Comparison of ENCODE assay signal across 35 cellular contexts in the genomic region with DNA sequence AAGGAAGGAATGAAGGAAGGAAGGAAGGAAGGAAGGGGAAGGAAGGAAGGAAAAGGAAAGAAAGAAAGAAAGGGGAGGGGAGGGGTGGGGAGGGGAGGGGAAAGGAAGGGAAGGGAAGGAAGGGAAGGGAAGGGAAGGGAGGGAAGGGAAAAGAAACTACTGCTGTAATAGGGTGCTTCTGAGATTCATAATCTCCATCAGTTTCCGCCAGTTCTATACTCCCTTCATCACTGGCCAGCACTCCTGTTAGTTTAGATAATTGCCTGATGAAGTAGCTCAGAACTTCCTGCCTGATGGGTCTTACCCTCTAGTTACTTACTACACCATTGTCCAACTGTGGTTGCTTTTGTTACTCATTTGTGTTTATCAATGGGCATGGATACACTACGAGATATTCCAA. TPM values are rescaled to one million over a fixed set of nuclear protein-coding genes. Genes with fewer than 3 reads are reported as not detected.
"Had no signal": no experiment of that assay in that cellular context is flagged by ENCODE, and none has a peak within 500 bp of the region (broad histone marks: within the 10 kb centered on the region; RNA-seq: fewer than 3 reads in every experiment).

No MANE protein-coding gene starts in this region.

- H3K9me3 Mint-ChIP-seq: naive thymus-derived CD4-positive, alpha-beta T cell; natural killer cell; neural progenitor cell; stimulated activated naive CD8-positive, alpha-beta T cell treated with anti-CD3 and anti-CD28 coated beads, Interleukin-15, amount 100 ng/mL, for 72 hours had no signal

- H3K9me3 ChIP-seq: ovary, psoas muscle, spleen, thoracic aorta, thyroid gland, tibial nerve, upper lobe of right lung, vagina had no signal

- DNase-seq: naive thymus-derived CD4-positive, alpha-beta T cell; natural killer cell; occipital lobe; ovary; posterior cingulate gyrus; psoas muscle; right cardiac atrium; spleen; stimulated activated CD4-positive, alpha-beta T cell treated with anti-CD3 and anti-CD28 coated beads, Interleukin-12 subunit alpha, Interleukin-12 subunit beta, amount 100 ng/mL, for 4 hours; stimulated activated CD4-positive, alpha-beta T cell treated with anti-CD3 and anti-CD28 coated beads, Interleukin-1b, Interleukin-23, amount 100 ng/mL, for 48 hours; stimulated activated CD4-positive, alpha-beta T cell treated with anti-CD3 and anti-CD28 coated beads, Interleukin-4, amount 100 ng/mL, for 1 hour; stimulated activated CD4-positive, alpha-beta T cell treated with anti-CD3 and anti-CD28 coated beads, Interleukin-4, amount 100 ng/mL, for 4 hours; stimulated activated CD8-positive, alpha-beta memory T cell treated with anti-CD3 and anti-CD28 coated beads, Interleukin-4, amount 100 ng/mL, for 48 hours; stimulated activated naive CD8-positive, alpha-beta T cell treated with anti-CD3 and anti-CD28 coated beads, Interleukin-15, amount 100 ng/mL, for 72 hours; stimulated activated naive CD8-positive, alpha-beta T cell treated with anti-CD3 and anti-CD28 coated beads, Interleukin-15, Interleukin-2, amounts not matched to agents 100 U/mL and 50 U/mL, for 24 hours; substantia nigra; thyroid gland; trophoblast cell; upper lobe of right lung had no signal

- H3K27me3 ChIP-seq: neural progenitor cell, ovary, thyroid gland, upper lobe of right lung, vagina had no signal

- ATAC-seq: naive thymus-derived CD4-positive, alpha-beta T cell; natural killer cell; psoas muscle; right cardiac atrium; sciatic nerve; stimulated activated memory B cell treated with anti-CD40 and anti-IgM and Interleukin-4, amounts not matched to agents 10 μg/mL and 1 μg/mL and 100 μg/mL, for 72 hours; stimulated activated naive CD8-positive, alpha-beta T cell treated with anti-CD3 and anti-CD28 coated beads, Interleukin-15, amount 100 ng/mL, for 72 hours; stimulated activated naive CD8-positive, alpha-beta T cell treated with anti-CD3 and anti-CD28 coated beads, Interleukin-15, Interleukin-2, amounts not matched to agents 100 U/mL and 50 U/mL, for 24 hours; upper lobe of right lung had no signal

- H3K4me1 Mint-ChIP-seq: natural killer cell; nephron; neural progenitor cell; stimulated activated memory B cell treated with anti-CD40 and anti-IgM and Interleukin-4, amounts not matched to agents 10 μg/mL and 1 μg/mL and 100 μg/mL, for 72 hours had no signal

- H3K27ac Mint-ChIP-seq: natural killer cell; nephron; neural progenitor cell; progenitor cell of endocrine pancreas; stimulated activated memory B cell treated with anti-CD40 and anti-IgM and Interleukin-4, amounts not matched to agents 10 μg/mL and 1 μg/mL and 100 μg/mL, for 72 hours; stimulated activated naive CD8-positive, alpha-beta T cell treated with anti-CD3 and anti-CD28 coated beads, Interleukin-15, amount 100 ng/mL, for 72 hours had no signal

- H3K4me3 ChIP-seq: neural progenitor cell, ovary, psoas muscle, skin epidermis, smooth muscle cell, spleen, thoracic aorta, thyroid gland, tibial nerve, upper lobe of right lung, vagina had no signal

- H3K27ac ChIP-seq: neural progenitor cell, ovary, parathyroid adenoma, psoas muscle, skin epidermis, spleen, thoracic aorta, thyroid gland, tibial nerve, upper lobe of right lung, vagina had no signal

- H3K36me3 ChIP-seq: neural progenitor cell, ovary, spleen, thoracic aorta, thyroid gland, tibial nerve, upper lobe of right lung, vagina had no signal

- H3K27me3 Mint-ChIP-seq: stimulated activated naive CD8-positive, alpha-beta T cell treated with anti-CD3 and anti-CD28 coated beads, Interleukin-15, amount 100 ng/mL, for 72 hours had no signal

- H3K4me1 ChIP-seq: neural progenitor cell, parathyroid adenoma, psoas muscle, spleen, thyroid gland, tibial nerve, upper lobe of right lung, vagina had no signal

- H3K79me2 ChIP-seq: parathyroid adenoma had no signal

- H3K4me3 Mint-ChIP-seq: naive thymus-derived CD4-positive, alpha-beta T cell; natural killer cell; nephron; neural progenitor cell; stimulated activated memory B cell treated with anti-CD40 and anti-IgM and Interleukin-4, amounts not matched to agents 10 μg/mL and 1 μg/mL and 100 μg/mL, for 72 hours; stimulated activated naive CD8-positive, alpha-beta T cell treated with anti-CD3 and anti-CD28 coated beads, Interleukin-15, amount 100 ng/mL, for 72 hours had no signal

- H3K4me2 ChIP-seq: neural progenitor cell, smooth muscle cell had no signal

- H3K36me3 Mint-ChIP-seq: naive thymus-derived CD4-positive, alpha-beta T cell; natural killer cell; neural progenitor cell; stimulated activated memory B cell treated with anti-CD40 and anti-IgM and Interleukin-4, amounts not matched to agents 10 μg/mL and 1 μg/mL and 100 μg/mL, for 72 hours had no signal

- H2AFZ ChIP-seq: neural progenitor cell, parathyroid adenoma had no signal

RNA-seq across cellular contexts. Expression of gene KRTAP9-6, which starts 2.0 kb away (rescaled TPM):
- total RNA-seq: naive thymus-derived CD4-positive, alpha-beta T cell; natural killer cell; occipital lobe; osteoblast; ovary; progenitor cell of endocrine pancreas; psoas muscle; renal cortical epithelial cell; right cardiac atrium; sciatic nerve; smooth muscle cell; spleen; temporal lobe; thoracic aorta; thyroid gland; tibial nerve; upper lobe of right lung; urinary bladder; vagina had no signal
- polyA plus RNA-seq: naive thymus-derived CD4-positive, alpha-beta T cell; neural cell; ovary; psoas muscle; right cardiac atrium; smooth muscle cell; spleen; urinary bladder had no signal

RNA-seq across cellular contexts. Expression of gene KRTAP9-9, which starts 8.0 kb away (rescaled TPM):
- total RNA-seq: naive thymus-derived CD4-positive, alpha-beta T cell; natural killer cell; occipital lobe; osteoblast; ovary; progenitor cell of endocrine pancreas; psoas muscle; renal cortical epithelial cell; right cardiac atrium; sciatic nerve; smooth muscle cell; spleen; temporal lobe; thoracic aorta; thyroid gland; tibial nerve; upper lobe of right lung; urinary bladder; vagina had no signal
- polyA plus RNA-seq: naive thymus-derived CD4-positive, alpha-beta T cell; neural cell; ovary; psoas muscle; right cardiac atrium; smooth muscle cell; spleen; urinary bladder had no signal

RNA-seq across cellular contexts. Expression of gene KRTAP9-7, which starts 12.3 kb away (rescaled TPM):
- total RNA-seq: naive thymus-derived CD4-positive, alpha-beta T cell; natural killer cell; occipital lobe; osteoblast; ovary; progenitor cell of endocrine pancreas; psoas muscle; renal cortical epithelial cell; right cardiac atrium; sciatic nerve; smooth muscle cell; spleen; temporal lobe; thoracic aorta; thyroid gland; tibial nerve; upper lobe of right lung; urinary bladder; vagina had no signal
- polyA plus RNA-seq: naive thymus-derived CD4-positive, alpha-beta T cell; neural cell; ovary; psoas muscle; right cardiac atrium; smooth muscle cell; spleen; urinary bladder had no signal

RNA-seq across cellular contexts. Expression of gene KRTAP9-4, which starts 13.7 kb away (rescaled TPM):
- total RNA-seq: naive thymus-derived CD4-positive, alpha-beta T cell; natural killer cell; occipital lobe; osteoblast; ovary; progenitor cell of endocrine pancreas; psoas muscle; renal cortical epithelial cell; right cardiac atrium; sciatic nerve; smooth muscle cell; spleen; temporal lobe; thoracic aorta; thyroid gland; tibial nerve; upper lobe of right lung; urinary bladder; vagina had no signal
- polyA plus RNA-seq: naive thymus-derived CD4-positive, alpha-beta T cell; neural cell; ovary; psoas muscle; right cardiac atrium; smooth muscle cell; spleen; urinary bladder had no signal

RNA-seq across cellular contexts. Expression of gene KRTAP9-8, which starts 25.4 kb away (rescaled TPM):
- total RNA-seq: naive thymus-derived CD4-positive, alpha-beta T cell; natural killer cell; occipital lobe; osteoblast; ovary; progenitor cell of endocrine pancreas; psoas muscle; renal cortical epithelial cell; right cardiac atrium; sciatic nerve; smooth muscle cell; spleen; temporal lobe; thoracic aorta; thyroid gland; tibial nerve; upper lobe of right lung; urinary bladder; vagina had no signal
- polyA plus RNA-seq: naive thymus-derived CD4-positive, alpha-beta T cell; neural cell; ovary; psoas muscle; right cardiac atrium; smooth muscle cell; spleen; urinary bladder had no signal
